ENCODE assay signal across 8 cellular contexts in genomic region chr17:67779098-67779672, GRCh38. TPM values are rescaled to one million over a fixed set of nuclear protein-coding genes. Genes with fewer than 3 reads are reported as not detected.
DNase-seq lines count a peak whose midpoint lies in the region; ATAC-seq, FAIRE-seq and TF ChIP-seq lines count a peak whose summit lies in the region.

No MANE protein-coding gene starts in this region.

- no peaks in the 10 kb centered on the region for H3K9me3 ChIP-seq in pancreas

- no peak overlapping the region for H3K27ac ChIP-seq in pancreas

- intact Hi-C loops in pancreas (cut with DNase I): no loop called here

- no peaks in the 10 kb centered on the region for H3K27me3 ChIP-seq in pancreas

- peak; percentile 87 for DNase-seq in DMS53 (lab: John Stamatoyannopoulos, UW)
- DNase-seq in Jurkat, Clone E6-1 (ENCODE audit: low read depth, low spot score): peak; percentile 35
- DNase-seq in activated CD4-positive, alpha-beta T cell treated with anti-CD3 and anti-CD28 coated beads, Interleukin-2, amount 50 U/mL, for 1 hour: peak; percentile 26
- peak; percentile 73 for DNase-seq in fibroblast of peridontal ligament (ENCODE audit: extremely low read depth)
- DNase-seq in pancreas: peak in 5 of 6 donors; percentile 38 to 77 (median 50)
- no peak for DNase-seq in 8988T
- DNase-seq in GM19238 (ENCODE audit: insufficient read length, low spot score): no peak

- ATAC-seq in pancreas: peak; percentile 70 to 96 (median 90)
- ATAC-seq in GM21723 (IDR thresholded peaks at IDR 0.05; ENCODE audit: unreplicated experiment): no peak

- TF ChIP-seq CTCF in pancreas (IDR thresholded peaks at IDR 0.05): peak in 2 of 4 donors; percentile 13 to 28

- no peaks in the 10 kb centered on the region for H3K36me3 ChIP-seq in pancreas

- no peaks in the 10 kb centered on the region for H3K4me1 ChIP-seq in pancreas

- 14 to 15% methylated on average over 13 of the region's 13 CpGs for WGBS in pancreas, 2 donors

- FAIRE-seq in pancreas (lab: Jason Lieb, UNC): no peak

- H3K4me3 ChIP-seq in Jurkat, Clone E6-1 (ENCODE audit: low read length): no peak overlapping the region
- H3K4me3 ChIP-seq in pancreas: no peak overlapping the region

RNA-seq across cellular contexts. Expression of gene BPTF, which starts 46.1 kb away (rescaled TPM):
- 68.5 TPM for polyA plus RNA-seq in Jurkat, Clone E6-1 (2012; ENCODE audit: insufficient read depth, insufficient read length)
- 10 to 100 TPM; 32.2 to 59.1 (median 39.0) TPM for total RNA-seq in pancreas
- 10 to 100 TPM; 15.5 to 17.7 TPM for polyA plus RNA-seq in pancreas

Comparison
In these comparisons a context has a peak if more than half of its experiments do, and no peak if none do; other contexts are left out.
1. DNase-seq: peak in DMS53 (single experiment), Jurkat, Clone E6-1 (single experiment), activated CD4-positive, alpha-beta T cell treated with anti-CD3 and anti-CD28 coated beads, Interleukin-2, amount 50 U/mL, for 1 hour (single experiment), fibroblast of peridontal ligament (single experiment) and pancreas (5 of 6); none in 8988T (single experiment) and GM19238 (single experiment).